In the genomic region with DNA sequence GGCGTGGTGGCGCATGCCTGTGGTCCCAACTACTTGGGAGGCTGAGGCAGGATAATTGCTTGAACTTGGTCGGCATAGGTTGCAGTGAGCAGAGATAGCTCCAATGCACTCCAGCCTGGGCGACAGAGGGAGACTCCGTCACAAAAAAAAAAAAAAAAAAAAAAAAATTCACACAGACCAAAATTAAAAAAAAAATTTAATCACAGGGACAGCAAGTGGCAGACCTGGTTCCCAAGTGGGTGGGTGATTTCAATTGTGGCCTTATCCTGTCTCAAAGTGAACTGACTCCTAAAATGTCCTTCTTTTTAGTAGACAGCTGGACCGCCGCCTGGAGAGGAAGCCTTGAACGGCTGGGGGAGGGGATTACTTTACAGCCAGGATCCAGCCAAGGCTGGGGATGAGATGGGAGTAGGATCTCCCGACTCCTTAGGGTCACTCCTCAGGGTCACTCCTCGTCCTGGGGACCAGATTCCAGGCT, we compare ENCODE assay signal across 8 cellular contexts. TPM values are rescaled to one million over a fixed set of nuclear protein-coding genes. Genes with fewer than 3 reads are reported as not detected.
DNase-seq lines count a peak whose midpoint lies in the region; FAIRE-seq and TF ChIP-seq lines count a peak whose summit lies in the region.
"Had no signal": no experiment of that assay in that cellular context is flagged by ENCODE, and none has a peak within 500 bp of the region (broad histone marks: within the 10 kb centered on the region; RNA-seq: fewer than 3 reads in every experiment).

No MANE protein-coding gene starts in this region.

- dilution Hi-C loops in endothelial cell of umbilical vein (cut with MboI; ENCODE audit: extremely low pct_ligation_motif_present, low sequenced_read_pairs), result no loop called here

- H3K9me1 ChIP-seq in endothelial cell of umbilical vein (replicated peaks; ENCODE audit: control insufficient read depth, extremely low read depth, insufficient read depth, low read length), result no peaks in the 10 kb centered on the region

- POLR2A ChIA-PET in endothelial cell of umbilical vein (lab: Charles Lee), result interaction anchor here (0.7 kb wide), 1 partner anchor 497 kb away, joined by 7 read pairs; no protein-coding TSS in a partner anchor

- TF ChIP-seq CTCF in GM06990 (IDR thresholded peaks at IDR 0.05; ENCODE audit: insufficient read depth, low read length, poor library complexity, severe bottlenecking) (no peak), endothelial cell of umbilical vein (IDR thresholded peaks at IDR 0.05; ENCODE audit: extremely low read depth in 1 of 2, insufficient read depth in 1 of 2, low read depth in 1 of 2, low read length in 2 of 2) (no peak), parathyroid adenoma (IDR thresholded peaks at IDR 0.05) (no peak)

- H3K27me3 ChIP-seq in GM06990 (replicated peaks; ENCODE audit: control insufficient read depth, insufficient read depth, low read length), result peaks cover 5% of the 10 kb centered on the region
- peaks cover 20 to 35% of the 10 kb centered on the region in 2 experiments for H3K27me3 ChIP-seq in endothelial cell of umbilical vein (ENCODE audit: control insufficient read depth in 2 of 2, insufficient read depth in 2 of 2, low read length in 2 of 2)
- no peaks in the 10 kb centered on the region for H3K27me3 ChIP-seq in parathyroid adenoma (ENCODE audit: control insufficient read depth, insufficient read depth, low read length)

- H3K4me1 ChIP-seq in endothelial cell of umbilical vein (ENCODE audit: control insufficient read depth, extremely low read depth, insufficient read depth, low read length), result peaks cover 8% of the 10 kb centered on the region
- peaks cover 3% of the 10 kb centered on the region for H3K4me1 ChIP-seq in parathyroid adenoma

- BruUV-seq in endothelial cell of umbilical vein (replicated peaks; lab: Mats Ljungman, UMichigan), result no TSS peak

- no peak overlapping the region for H3K27ac ChIP-seq in endothelial cell of umbilical vein (ENCODE audit: insufficient read depth, low read depth, low read length)
- no peak overlapping the region for H3K27ac ChIP-seq in parathyroid adenoma

- H3K4me3 ChIP-seq in GM06990 (replicated peaks; ENCODE audit: low read depth, low read length) (peak overlapping the region; percentile 38; the same call in 1 of the 2 replicates), endothelial cell of umbilical vein (replicated peaks in 1 of 3; ENCODE audit: insufficient read depth in 1 of 3, low read depth in 1 of 3, low read length in 3 of 3) (no peak overlapping the region), parathyroid adenoma (ENCODE audit: low read depth, low read length) (peak overlapping the region; percentile 53)

- H3K79me2 ChIP-seq in endothelial cell of umbilical vein (ENCODE audit: control insufficient read depth, insufficient read depth, low read length) (no peaks in the 10 kb centered on the region), parathyroid adenoma (no peaks in the 10 kb centered on the region)

- no peak for TF ChIP-seq POLR2A in endothelial cell of umbilical vein (IDR thresholded peaks at IDR 0.05; ENCODE audit: low read depth, low read length)

- CTCF ChIA-PET in endothelial cell of umbilical vein (lab: Charles Lee), result interaction anchor here (0.7 to 7.0 kb wide), 7 partner anchors 16 to 196 kb away, joined by 3 to 43 read pairs (median 4); partner anchors contain the start of gene DNAJC22

- H2AFZ ChIP-seq in endothelial cell of umbilical vein (ENCODE audit: low read depth, low read length) (no peak overlapping the region), parathyroid adenoma (peak overlapping the region; percentile 88)

- no peaks in the 10 kb centered on the region for H3K9me3 ChIP-seq in endothelial cell of umbilical vein (replicated peaks; ENCODE audit: control insufficient read depth, insufficient read depth, low read length)
- H3K9me3 ChIP-seq in parathyroid adenoma (ENCODE audit: control insufficient read depth, low read length), result no peaks in the 10 kb centered on the region

- no peaks in the 10 kb centered on the region for H3K36me3 ChIP-seq in GM06990 (ENCODE audit: control insufficient read depth, insufficient read depth, low read length)
- H3K36me3 ChIP-seq in endothelial cell of umbilical vein (ENCODE audit: control insufficient read depth in 2 of 2, extremely low read depth in 1 of 2, insufficient read depth in 2 of 2, low read length in 2 of 2), result no peaks in the 10 kb centered on the region
- no peaks in the 10 kb centered on the region for H3K36me3 ChIP-seq in parathyroid adenoma (ENCODE audit: control insufficient read depth, insufficient read depth, low read length)

- no peak overlapping the region for H3K9ac ChIP-seq in endothelial cell of umbilical vein (replicated peaks; ENCODE audit: extremely low read depth, insufficient read depth, low read length)
- H3K9ac ChIP-seq in parathyroid adenoma, result no peak overlapping the region

- no peaks in the 10 kb centered on the region for H4K20me1 ChIP-seq in endothelial cell of umbilical vein (replicated peaks; ENCODE audit: control insufficient read depth, extremely low read depth, insufficient read depth, low read length)

- no peak for FAIRE-seq in endothelial cell of umbilical vein (lab: Jason Lieb, UNC)

- H3K4me2 ChIP-seq in endothelial cell of umbilical vein (ENCODE audit: insufficient read depth, low read length) (peak overlapping the region; percentile 13), parathyroid adenoma (ENCODE audit: low read length) (peak overlapping the region; percentile 74)

- intact Hi-C loops in endothelial cell of umbilical vein (cut with micrococcal nuclease), result no loop called here

- no peak for DNase-seq in GM06990 (ENCODE audit: extremely low read depth, insufficient read length)
- DNase-seq in NCI-H2227 (lab: John Stamatoyannopoulos, UW; ENCODE audit: unreplicated experiment), result peak; percentile 54
- no peak for DNase-seq in endothelial cell of umbilical vein (ENCODE audit: low read depth, low spot score)
- DNase-seq in mucosa of gallbladder (ENCODE audit: low spot score), result no peak
- no peak for DNase-seq in kidney tubule cell (ENCODE audit: low spot score)
- DNase-seq in superior temporal gyrus (ENCODE audit: extremely low spot score), result no peak
- DNase-seq: activated gamma-delta T cell had no signal

TF ChIP-seq in endothelial cell of umbilical vein, 7 proteins besides CTCF, POLR2A, EP300 and RAD21:
- TF ChIP-seq FOS (IDR thresholded peaks at IDR 0.05; ENCODE audit: borderline replicate concordance, insufficient read depth, low read length) (no peak), GATA2 (IDR thresholded peaks at IDR 0.05; ENCODE audit: insufficient read depth, insufficient read length, low read depth, low read length) (no peak), POLR2AphosphoS5 (IDR thresholded peaks at IDR 0.05; ENCODE audit: insufficient read depth, low read depth, low read length) (no peak), JUN (IDR thresholded peaks at IDR 0.05; ENCODE audit: borderline replicate concordance, insufficient read depth, insufficient read length, low read depth) (no peak), MYC (IDR thresholded peaks at IDR 0.05; ENCODE audit: low read depth, low read length) (no peak), EZH2 (IDR thresholded peaks at IDR 0.05; ENCODE audit: borderline replicate concordance, low read depth, low read length, severe bottlenecking) (no peak)
- TF ChIP-seq, protein P1, sequence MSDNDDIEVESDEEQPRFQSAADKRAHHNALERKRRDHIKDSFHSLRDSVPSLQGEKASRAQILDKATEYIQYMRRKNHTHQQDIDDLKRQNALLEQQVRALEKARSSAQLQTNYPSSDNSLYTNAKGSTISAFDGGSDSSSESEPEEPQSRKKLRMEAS (IDR thresholded peaks at IDR 0.05; ENCODE audit: insufficient read depth, insufficient read length), result no peak

RNA-seq across cellular contexts. Expression of gene KCNH3, which starts 1.6 kb away (rescaled TPM):
- 0.13 and 0.18 TPM in 2 replicates for total RNA-seq in endothelial cell of umbilical vein
- 0.13 and 0.14 TPM in 2 replicates for polyA plus RNA-seq in endothelial cell of umbilical vein
- polyA plus RNA-seq in endothelial cell of umbilical vein (2011; cell fraction: cytosol; rRNA removed), result 0.14 and 0.18 TPM in 2 replicates
- polyA plus RNA-seq in endothelial cell of umbilical vein (2011; cell fraction: nucleus; rRNA removed), result 0.37 and 0.43 TPM in 2 replicates
- polyA plus RNA-seq in endothelial cell of umbilical vein (2012), result 0.05 and 0.25 TPM in 2 replicates
- polyA minus RNA-seq in endothelial cell of umbilical vein, result 0.06 and 0.07 TPM in 2 replicates
- not detected for polyA minus RNA-seq in endothelial cell of umbilical vein (2011; cell fraction: cytosol; rRNA and poly(A)+ RNA removed)
- 0.14 TPM in 1 of 2 replicates, not detected in the other for polyA minus RNA-seq in endothelial cell of umbilical vein (2011; cell fraction: nucleus; rRNA and poly(A)+ RNA removed)
- total RNA-seq in mucosa of gallbladder, result 22.6 TPM

RNA-seq across cellular contexts. Expression of gene MCRS1, which starts 30.7 kb away (rescaled TPM):
- total RNA-seq in endothelial cell of umbilical vein, result 71.1 and 78.5 TPM in 2 replicates
- 99.3 and 110 TPM in 2 replicates for polyA plus RNA-seq in endothelial cell of umbilical vein
- polyA plus RNA-seq in endothelial cell of umbilical vein (2011; cell fraction: cytosol; rRNA removed), result 86.8 and 92.2 TPM in 2 replicates
- polyA plus RNA-seq in endothelial cell of umbilical vein (2011; cell fraction: nucleus; rRNA removed), result 211 and 229 TPM in 2 replicates
- 50.6 and 53.8 TPM in 2 replicates for polyA plus RNA-seq in endothelial cell of umbilical vein (2012)
- polyA minus RNA-seq in endothelial cell of umbilical vein, result 92.6 and 97.7 TPM in 2 replicates
- 54.7 TPM for polyA minus RNA-seq in endothelial cell of umbilical vein (2011; cell fraction: cytosol; rRNA and poly(A)+ RNA removed)
- polyA minus RNA-seq in endothelial cell of umbilical vein (2011; cell fraction: nucleus; rRNA and poly(A)+ RNA removed), result 36.2 and 43.6 TPM in 2 replicates
- total RNA-seq in mucosa of gallbladder, result 64.5 TPM

Comparison
In these comparisons a context has a peak if more than half of its experiments do, and no peak if none do; other contexts are left out.
1. H3K4me3 ChIP-seq: peak in GM06990 (single experiment) and parathyroid adenoma (single experiment); none in endothelial cell of umbilical vein (0 of 3).
2. RNA of gene KCNH3, which starts 1.6 kb away (total RNA-seq): 22.6 TPM in mucosa of gallbladder (single experiment); 0.13 to 0.18 TPM in endothelial cell of umbilical vein; every median in the first group is over 10 times any median in the second.